Comparison of ENCODE assay signal across 13 cellular contexts in the genomic region with DNA sequence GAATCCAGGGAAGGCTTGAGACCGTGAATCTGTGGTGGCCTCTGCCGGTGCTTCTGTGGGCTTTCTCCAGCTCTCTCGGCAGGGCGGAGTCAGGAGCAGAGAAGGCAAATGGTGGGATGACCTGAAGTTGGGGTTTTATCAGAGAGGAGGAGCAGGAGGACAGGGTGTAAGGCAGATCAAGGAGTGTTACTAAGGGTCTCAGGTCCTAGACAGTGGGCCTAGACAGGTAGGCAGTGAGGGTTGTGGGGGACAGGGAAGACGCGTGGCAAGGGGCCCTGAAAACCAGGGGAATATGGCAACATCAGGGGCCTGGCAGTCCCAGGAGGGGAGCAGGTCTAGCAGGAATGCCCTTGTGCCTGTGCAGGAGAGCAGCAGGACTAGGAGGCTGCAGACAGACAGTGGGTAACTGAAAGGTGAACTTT. TPM values are rescaled to one million over a fixed set of nuclear protein-coding genes. Genes with fewer than 3 reads are reported as not detected.
DNase-seq lines count a peak whose midpoint lies in the region; ATAC-seq and TF ChIP-seq lines count a peak whose summit lies in the region.
"Had no signal": no experiment of that assay in that cellular context is flagged by ENCODE, and none has a peak within 500 bp of the region (broad histone marks: within the 10 kb centered on the region; RNA-seq: fewer than 3 reads in every experiment).

No MANE protein-coding gene starts in this region.

- H3K79me1 ChIP-seq in mesendoderm (ENCODE audit: low read length) = no peaks in the 10 kb centered on the region

- no peak overlapping the region for H2AK5ac ChIP-seq in mesendoderm (ENCODE audit: low read length)

- no peak overlapping the region for H2AFZ ChIP-seq in hepatocyte

- no peak overlapping the region for H3K23ac ChIP-seq in mesendoderm (ENCODE audit: low read length)

- TF ChIP-seq CTCF in hepatocyte (IDR thresholded peaks at IDR 0.05; ENCODE audit: poor library complexity) = no peak

- no peak overlapping the region for H3K18ac ChIP-seq in mesendoderm (ENCODE audit: low read length)

- no peak overlapping the region for H2BK15ac ChIP-seq in mesendoderm (replicated peaks; ENCODE audit: low read depth)

- H3K36me3 Mint-ChIP-seq in CD4-positive, CD25-positive, alpha-beta regulatory T cell = peaks cover 34% of the 10 kb centered on the region
- peaks cover 11 to 46% (median 11%) of the 10 kb centered on the region in 3 donors for H3K36me3 Mint-ChIP-seq in CD8-positive, alpha-beta memory T cell
- peaks cover 35% of the 10 kb centered on the region for H3K36me3 Mint-ChIP-seq in activated T-helper 1 cell treated with anti-CD3 and anti-CD28 coated beads, Interleukin-12 subunit alpha, Interleukin-12 subunit beta, Interleukin-2, Interleukin-4 antibody, amounts not matched to agents 30 ng/mL and 10 ng/mL and 1 ng/mL, durations not matched to agents 14 hours and 24 hours and 36 hours (ENCODE audit: low read depth)

- no peak for ATAC-seq in CD4-positive, CD25-positive, alpha-beta regulatory T cell (ENCODE audit: low read depth in 2 of 2)
- no peak for ATAC-seq in GM21737 (IDR thresholded peaks at IDR 0.05; ENCODE audit: unreplicated experiment)

- peak overlapping the region; percentile 6 for H3K9ac ChIP-seq in mesendoderm (ENCODE audit: low read length)

- CTCF ChIA-PET in CD8-positive, alpha-beta memory T cell (lab: Charles Lee) = interaction anchor here (0.7 to 2.2 kb wide), 11 partner anchors 8 to 127 kb away, joined by 3 to 11 read pairs (median 4); a partner anchor contains a TSS

- H3K79me2 ChIP-seq in mesendoderm (ENCODE audit: control insufficient read depth, insufficient read depth, low read length) (no peaks in the 10 kb centered on the region), hepatocyte (peaks cover 5% of the 10 kb centered on the region)

- peaks cover 0 to 4% (median 2%) of the 10 kb centered on the region in 7 donors for H3K9me3 Mint-ChIP-seq in CD4-positive, CD25-positive, alpha-beta regulatory T cell
- H3K9me3 Mint-ChIP-seq in CD8-positive, alpha-beta memory T cell = peaks cover 0 to 3% (median 0%) of the 10 kb centered on the region in 5 donors
- H3K9me3 Mint-ChIP-seq in activated T-helper 1 cell treated with anti-CD3 and anti-CD28 coated beads, Interleukin-12 subunit alpha, Interleukin-12 subunit beta, Interleukin-2, Interleukin-4 antibody, amounts not matched to agents 30 ng/mL and 10 ng/mL and 1 ng/mL, durations not matched to agents 14 hours and 24 hours and 36 hours = peaks cover 5% of the 10 kb centered on the region

- peak overlapping the region; percentile 28 for H2BK5ac ChIP-seq in mesendoderm (ENCODE audit: low read length)

- H3K4me2 ChIP-seq in mesendoderm (ENCODE audit: low read length) (no peak overlapping the region), hepatocyte (no peak overlapping the region)

- H3K27ac ChIP-seq in CD4-positive, CD25-positive, alpha-beta regulatory T cell (ENCODE audit: insufficient read depth, low read length, poor library complexity, severe bottlenecking) = peak overlapping the region; percentile 71
- H3K27ac ChIP-seq in CD8-positive, alpha-beta memory T cell (ENCODE audit: low read depth, low read length) = no peak overlapping the region
- no peak overlapping the region for H3K27ac ChIP-seq in mesendoderm (ENCODE audit: low read depth, low read length)
- no peak overlapping the region for H3K27ac ChIP-seq in hepatocyte
- H3K27ac ChIP-seq: HL-60, left ventricle myocardium inferior had no signal

- peak overlapping the region in 3 of 4 donors; percentile 65 to 86 (median 79) for H3K4me3 Mint-ChIP-seq in CD4-positive, CD25-positive, alpha-beta regulatory T cell
- H3K4me3 Mint-ChIP-seq in CD8-positive, alpha-beta memory T cell = peak overlapping the region; percentile 68 to 81 (median 77)
- H3K4me3 Mint-ChIP-seq in activated T-helper 1 cell treated with anti-CD3 and anti-CD28 coated beads, Interleukin-12 subunit alpha, Interleukin-12 subunit beta, Interleukin-2, Interleukin-4 antibody, amounts not matched to agents 30 ng/mL and 10 ng/mL and 1 ng/mL, durations not matched to agents 14 hours and 24 hours and 36 hours = peak overlapping the region; percentile 66
- H3K4me3 Mint-ChIP-seq: B cell had no signal

- H3K27ac Mint-ChIP-seq in CD4-positive, CD25-positive, alpha-beta regulatory T cell = peak overlapping the region; percentile 90 to 97 (median 92)
- H3K27ac Mint-ChIP-seq in CD8-positive, alpha-beta memory T cell = peak overlapping the region; percentile 92 to 99 (median 96)
- peak overlapping the region; percentile 95 for H3K27ac Mint-ChIP-seq in activated T-helper 1 cell treated with anti-CD3 and anti-CD28 coated beads, Interleukin-12 subunit alpha, Interleukin-12 subunit beta, Interleukin-2, Interleukin-4 antibody, amounts not matched to agents 30 ng/mL and 10 ng/mL and 1 ng/mL, durations not matched to agents 14 hours and 24 hours and 36 hours
- H3K27ac Mint-ChIP-seq: B cell had no signal

- no peaks in the 10 kb centered on the region for H3K27me3 Mint-ChIP-seq in CD4-positive, CD25-positive, alpha-beta regulatory T cell
- H3K27me3 Mint-ChIP-seq in CD8-positive, alpha-beta memory T cell = no peaks in the 10 kb centered on the region
- no peaks in the 10 kb centered on the region for H3K27me3 Mint-ChIP-seq in activated T-helper 1 cell treated with anti-CD3 and anti-CD28 coated beads, Interleukin-12 subunit alpha, Interleukin-12 subunit beta, Interleukin-2, Interleukin-4 antibody, amounts not matched to agents 30 ng/mL and 10 ng/mL and 1 ng/mL, durations not matched to agents 14 hours and 24 hours and 36 hours (ENCODE audit: insufficient read depth)
- H3K27me3 Mint-ChIP-seq: B cell had no signal

- intact Hi-C loops in activated T-helper 1 cell treated with anti-CD3 and anti-CD28 coated beads, Interleukin-12 subunit alpha, Interleukin-12 subunit beta, Interleukin-2, Interleukin-4 antibody, amounts not matched to agents 30 ng/mL and 10 ng/mL and 1 ng/mL, durations not matched to agents 14 hours and 24 hours and 36 hours (cut with micrococcal nuclease) = loop anchor here (1.0 to 2.0 kb wide), 6 partner anchors 9 to 106 kb away; a partner anchor contains a TSS

- H4K8ac ChIP-seq in mesendoderm (ENCODE audit: low read depth, low read length) = no peak overlapping the region

- peaks cover 25% of the 10 kb centered on the region for H3K4me1 ChIP-seq in CD4-positive, CD25-positive, alpha-beta regulatory T cell (ENCODE audit: control insufficient read depth, insufficient read depth, low read length, poor library complexity, severe bottlenecking)
- H3K4me1 ChIP-seq in CD8-positive, alpha-beta memory T cell (ENCODE audit: insufficient read depth, low read length) = peaks cover 34% of the 10 kb centered on the region
- H3K4me1 ChIP-seq in mesendoderm (ENCODE audit: control insufficient read depth, low read depth, low read length) (peaks cover 19% of the 10 kb centered on the region), hepatocyte (ENCODE audit: insufficient read depth) (peaks cover 13% of the 10 kb centered on the region)
- H3K4me1 ChIP-seq: left ventricle myocardium inferior had no signal

- peak overlapping the region; percentile 65 for H3K4me3 ChIP-seq in CD4-positive, CD25-positive, alpha-beta regulatory T cell (ENCODE audit: low read depth, low read length)
- H3K4me3 ChIP-seq in CD8-positive, alpha-beta memory T cell (ENCODE audit: low read length) = peak overlapping the region; percentile 40
- H3K4me3 ChIP-seq in mesendoderm (ENCODE audit: low read length) = no peak overlapping the region
- no peak overlapping the region for H3K4me3 ChIP-seq in hepatocyte
- H3K4me3 ChIP-seq: left ventricle myocardium inferior had no signal

- no peak overlapping the region for H4K5ac ChIP-seq in mesendoderm (ENCODE audit: low read length)

- peaks cover 12% of the 10 kb centered on the region for H3K36me3 ChIP-seq in CD4-positive, CD25-positive, alpha-beta regulatory T cell (ENCODE audit: control insufficient read depth, insufficient read depth, low read length)
- H3K36me3 ChIP-seq in CD8-positive, alpha-beta memory T cell (ENCODE audit: insufficient read depth, low read length) = peaks cover 4% of the 10 kb centered on the region
- H3K36me3 ChIP-seq in mesendoderm (ENCODE audit: control insufficient read depth, insufficient read depth, low read length) (peaks cover 1% of the 10 kb centered on the region), hepatocyte (replicated peaks; ENCODE audit: insufficient read depth, low read depth) (no peaks in the 10 kb centered on the region)

- no peak for DNase-seq in CD4-positive, CD25-positive, alpha-beta regulatory T cell
- no peak for DNase-seq in CD8-positive, alpha-beta memory T cell
- no peak for DNase-seq in activated T-helper 1 cell treated with anti-CD3 and anti-CD28 coated beads, Interleukin-12 subunit alpha, Interleukin-12 subunit beta, Interleukin-2, Interleukin-4 antibody, amounts not matched to agents 30 ng/mL and 10 ng/mL and 1 ng/mL, durations not matched to agents 14 hours and 24 hours and 36 hours (ENCODE audit: low spot score)
- DNase-seq in mesendoderm (peak; percentile 50), hepatocyte (ENCODE audit: low spot score) (no peak), GM19238 (ENCODE audit: insufficient read length, low spot score) (no peak)
- DNase-seq: KBM-7, left ventricle myocardium inferior, SHP77, T1000 had no signal

- no peak overlapping the region for H3K4ac ChIP-seq in mesendoderm (ENCODE audit: low read depth, low read length)

- no CpG with 5 or more reads among the region's 6 CpGs for WGBS in mesendoderm (ENCODE audit: extremely low coverage, insufficient coverage, low lambda C conversion rate)
- 79% methylated on average over 6 of the region's 6 CpGs for WGBS in hepatocyte (ENCODE audit: low lambda C conversion rate, missing lambda C conversion rate)

- H4K20me1 ChIP-seq in hepatocyte (ENCODE audit: insufficient read depth, poor library complexity, severe bottlenecking) = no peaks in the 10 kb centered on the region

- no peaks in the 10 kb centered on the region for H3K9me2 ChIP-seq in hepatocyte (replicated peaks; ENCODE audit: insufficient read depth)

- POLR2A ChIA-PET in CD8-positive, alpha-beta memory T cell (lab: Charles Lee) = interaction anchor here (1.2 to 2.0 kb wide), 4 partner anchors 11 to 107 kb away, joined by 3 to 12 read pairs (median 6); a partner anchor contains a TSS

- H3K4me1 Mint-ChIP-seq in CD4-positive, CD25-positive, alpha-beta regulatory T cell = peaks cover 19 to 71% (median 44%) of the 10 kb centered on the region in 4 donors
- peaks cover 62 to 83% (median 73%) of the 10 kb centered on the region in 3 donors for H3K4me1 Mint-ChIP-seq in CD8-positive, alpha-beta memory T cell
- H3K4me1 Mint-ChIP-seq in activated T-helper 1 cell treated with anti-CD3 and anti-CD28 coated beads, Interleukin-12 subunit alpha, Interleukin-12 subunit beta, Interleukin-2, Interleukin-4 antibody, amounts not matched to agents 30 ng/mL and 10 ng/mL and 1 ng/mL, durations not matched to agents 14 hours and 24 hours and 36 hours (ENCODE audit: low read depth) = peaks cover 69% of the 10 kb centered on the region

- H3K27me3 ChIP-seq in CD4-positive, CD25-positive, alpha-beta regulatory T cell (ENCODE audit: control insufficient read depth, insufficient read depth, low read length) = no peaks in the 10 kb centered on the region
- no peaks in the 10 kb centered on the region for H3K27me3 ChIP-seq in CD8-positive, alpha-beta memory T cell (ENCODE audit: insufficient read depth, low read length, poor library complexity, severe bottlenecking)
- no peaks in the 10 kb centered on the region for H3K27me3 ChIP-seq in mesendoderm (ENCODE audit: insufficient read depth, low read length, poor library complexity)
- H3K27me3 ChIP-seq in hepatocyte = no peaks in the 10 kb centered on the region

- H2BK120ac ChIP-seq in mesendoderm (ENCODE audit: low read depth, low read length) = no peak overlapping the region

- no peaks in the 10 kb centered on the region for H3K9me3 ChIP-seq in CD4-positive, CD25-positive, alpha-beta regulatory T cell (ENCODE audit: control insufficient read depth in 2 of 2, low read length in 2 of 2)
- H3K9me3 ChIP-seq in CD8-positive, alpha-beta memory T cell (ENCODE audit: low read length) = no peaks in the 10 kb centered on the region
- H3K9me3 ChIP-seq in hepatocyte (ENCODE audit: low read depth) = no peaks in the 10 kb centered on the region
- H3K9me3 ChIP-seq: left ventricle myocardium inferior had no signal

- peak overlapping the region; percentile 54 for H3K56ac ChIP-seq in mesendoderm (ENCODE audit: low read length)

RNA-seq across cellular contexts. Expression of a gene that starts 42.2 kb away (rescaled TPM):
- total RNA-seq in CD4-positive, CD25-positive, alpha-beta regulatory T cell = 584 TPM
- polyA plus RNA-seq in CD4-positive, CD25-positive, alpha-beta regulatory T cell = 100 to 1,000 TPM; 186 to 278 (median 203) TPM
- 100 to 1,000 TPM; 378 to 381 TPM for total RNA-seq in CD8-positive, alpha-beta memory T cell
- polyA plus RNA-seq in CD8-positive, alpha-beta memory T cell = 200 TPM
- total RNA-seq in activated T-helper 1 cell treated with anti-CD3 and anti-CD28 coated beads, Interleukin-12 subunit alpha, Interleukin-12 subunit beta, Interleukin-2, Interleukin-4 antibody, amounts not matched to agents 30 ng/mL and 10 ng/mL and 1 ng/mL, durations not matched to agents 14 hours and 24 hours and 36 hours = 417 and 422 TPM in 2 replicates
- polyA plus RNA-seq in mesendoderm (2013, experiment 1 of 2) = 517 TPM
- polyA plus RNA-seq in mesendoderm (2013, experiment 2 of 2) = 531 TPM
- total RNA-seq in hepatocyte = 113 and 120 TPM in 2 replicates
- 147 and 172 TPM in 2 replicates for polyA plus RNA-seq in hepatocyte

RNA-seq across cellular contexts. Expression of a gene that starts 43.0 kb away (rescaled TPM):
- 46.8 TPM for total RNA-seq in CD4-positive, CD25-positive, alpha-beta regulatory T cell
- polyA plus RNA-seq in CD4-positive, CD25-positive, alpha-beta regulatory T cell = 10 to 100 TPM; 47.5 to 75.2 (median 51.4) TPM
- total RNA-seq in CD8-positive, alpha-beta memory T cell = 100 to 1,000 TPM; 107 to 109 TPM
- polyA plus RNA-seq in CD8-positive, alpha-beta memory T cell = 51.4 TPM
- 77.0 and 78.4 TPM in 2 replicates for total RNA-seq in activated T-helper 1 cell treated with anti-CD3 and anti-CD28 coated beads, Interleukin-12 subunit alpha, Interleukin-12 subunit beta, Interleukin-2, Interleukin-4 antibody, amounts not matched to agents 30 ng/mL and 10 ng/mL and 1 ng/mL, durations not matched to agents 14 hours and 24 hours and 36 hours
- polyA plus RNA-seq in mesendoderm (2013, experiment 1 of 2) = 13.4 TPM
- 12.9 TPM for polyA plus RNA-seq in mesendoderm (2013, experiment 2 of 2)
- 49.2 and 59.4 TPM in 2 replicates for total RNA-seq in hepatocyte
- 48.3 and 52.6 TPM in 2 replicates for polyA plus RNA-seq in hepatocyte

Comparison
In these comparisons a context has a peak if more than half of its experiments do, and no peak if none do; other contexts are left out.
1. H3K4me3 ChIP-seq: peak in CD4-positive, CD25-positive, alpha-beta regulatory T cell (single experiment) and CD8-positive, alpha-beta memory T cell (single experiment); none in mesendoderm (single experiment) and hepatocyte (single experiment).
2. Peak in every context shown above with its lines, with median percentiles within 50 percentile points of each other: H3K27ac Mint-ChIP-seq and H3K4me3 Mint-ChIP-seq.